Comparison of ENCODE assay signal across 7 cellular contexts in the genomic region with DNA sequence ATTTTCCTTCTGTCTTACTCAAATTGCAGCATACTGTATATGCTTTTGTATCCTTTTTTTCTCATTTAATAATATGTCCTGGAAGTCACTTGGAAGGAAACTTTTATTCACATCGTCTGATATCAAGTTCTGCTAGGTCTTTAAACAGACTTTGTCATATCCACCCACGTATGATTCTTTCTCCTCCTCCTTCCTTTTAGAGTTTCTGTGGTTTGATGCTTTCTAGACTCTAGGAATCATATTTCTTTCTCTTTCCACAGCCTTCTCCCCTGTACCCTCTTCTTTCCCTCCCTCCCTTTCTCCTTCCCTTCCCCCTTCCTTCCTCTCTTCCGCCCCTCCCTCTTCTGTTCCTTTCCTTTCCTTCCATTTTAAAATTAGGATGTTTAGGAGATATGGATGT. TPM values are rescaled to one million over a fixed set of nuclear protein-coding genes. Genes with fewer than 3 reads are reported as not detected.
DNase-seq lines count a peak whose midpoint lies in the region; ATAC-seq and TF ChIP-seq lines count a peak whose summit lies in the region.
"Not testable (repeated sequence)": the region's sequence is repeated elsewhere in the genome, so short reads cannot be mapped to it uniquely, and the experiment has no call there.

No MANE protein-coding gene starts in this region.

- intact Hi-C loops in CD8-positive, alpha-beta T cell (cut with DNase I, micrococcal nuclease); naive thymus-derived CD4-positive, alpha-beta T cell (cut with micrococcal nuclease): not testable (repeated sequence)

- H3K27me3 Mint-ChIP-seq in CD8-positive, alpha-beta T cell (ENCODE audit: low read depth); T-cell; activated T-cell treated with anti-CD3 and anti-CD28 coated beads, Interleukin-2, amount 50 U/mL, for 24 hours; activated naive CD8-positive, alpha-beta T cell treated with anti-CD3 and anti-CD28 coated beads, Interleukin-2, amount 10 ng/mL, durations not matched to agents 7 days and 5 days; naive thymus-derived CD4-positive, alpha-beta T cell: not testable (repeated sequence)

- peaks cover 50% of the 10 kb centered on the region for H3K36me3 Mint-ChIP-seq in CD8-positive, alpha-beta T cell
- peaks cover 45% of the 10 kb centered on the region for H3K36me3 Mint-ChIP-seq in T-cell
- H3K36me3 Mint-ChIP-seq in activated T-cell treated with anti-CD3 and anti-CD28 coated beads, Interleukin-2, amount 50 U/mL, for 24 hours (ENCODE audit: low read depth) = peaks cover 84% of the 10 kb centered on the region
- peaks cover 36% of the 10 kb centered on the region for H3K36me3 Mint-ChIP-seq in activated naive CD8-positive, alpha-beta T cell treated with anti-CD3 and anti-CD28 coated beads, Interleukin-2, amount 10 ng/mL, durations not matched to agents 7 days and 5 days
- peaks cover 12 to 36% (median 34%) of the 10 kb centered on the region in 5 donors for H3K36me3 Mint-ChIP-seq in naive thymus-derived CD4-positive, alpha-beta T cell
- peaks cover 91% of the 10 kb centered on the region for H3K36me3 Mint-ChIP-seq in stimulated activated effector memory CD8-positive, alpha-beta T cell treated with anti-CD3 and anti-CD28 coated beads, Interleukin-12 subunit alpha, Interleukin-12 subunit beta, amount 100 ng/mL, for 72 hours

- H3K4me1 Mint-ChIP-seq in CD8-positive, alpha-beta T cell (ENCODE audit: low read depth) = peaks cover 67% of the 10 kb centered on the region
- peaks cover 65 to 75% (median 66%) of the 10 kb centered on the region in 3 donors for H3K4me1 Mint-ChIP-seq in T-cell
- peaks cover 69% of the 10 kb centered on the region for H3K4me1 Mint-ChIP-seq in activated T-cell treated with anti-CD3 and anti-CD28 coated beads, Interleukin-2, amount 50 U/mL, for 24 hours (ENCODE audit: low read depth)
- peaks cover 45% of the 10 kb centered on the region for H3K4me1 Mint-ChIP-seq in activated naive CD8-positive, alpha-beta T cell treated with anti-CD3 and anti-CD28 coated beads, Interleukin-2, amount 10 ng/mL, durations not matched to agents 7 days and 5 days
- peaks cover 26 to 81% (median 72%) of the 10 kb centered on the region in 7 donors for H3K4me1 Mint-ChIP-seq in naive thymus-derived CD4-positive, alpha-beta T cell
- H3K4me1 Mint-ChIP-seq in stimulated activated effector memory CD8-positive, alpha-beta T cell treated with anti-CD3 and anti-CD28 coated beads, Interleukin-12 subunit alpha, Interleukin-12 subunit beta, amount 100 ng/mL, for 72 hours = peaks cover 30% of the 10 kb centered on the region

- H3K4me1 ChIP-seq in CD8-positive, alpha-beta T cell (ENCODE audit: insufficient read depth, low read length) = peaks cover 30% of the 10 kb centered on the region
- H3K4me1 ChIP-seq in naive thymus-derived CD4-positive, alpha-beta T cell (ENCODE audit: control insufficient read depth in 2 of 2, insufficient read depth in 2 of 2, low read length in 2 of 2) = peaks cover 0 to 26% of the 10 kb centered on the region in 2 donors

- not testable (repeated sequence) for DNase-seq in CD8-positive, alpha-beta T cell; T-cell; activated T-cell treated with anti-CD3 and anti-CD28 coated beads, Interleukin-2, amount 50 U/mL, for 24 hours; activated naive CD8-positive, alpha-beta T cell treated with anti-CD3 and anti-CD28 coated beads, Interleukin-2, amount 10 ng/mL, durations not matched to agents 7 days and 5 days; naive thymus-derived CD4-positive, alpha-beta T cell; stimulated activated effector memory CD8-positive, alpha-beta T cell treated with anti-CD3 and anti-CD28 coated beads, Interleukin-12 subunit alpha, Interleukin-12 subunit beta, amount 100 ng/mL, for 72 hours (ENCODE audit: low spot score in 2 of 2)
- DNase-seq in fibroblast of mammary gland (ENCODE audit: low read depth) = peak; percentile 11

- POLR2A ChIA-PET in CD8-positive, alpha-beta T cell (lab: Charles Lee) = interaction anchor here (0.6 kb wide), 1 partner anchor 40 kb away, joined by 3 read pairs; no protein-coding TSS in a partner anchor
- POLR2A ChIA-PET in T-cell (lab: Charles Lee); activated naive CD8-positive, alpha-beta T cell treated with anti-CD3 and anti-CD28 coated beads, Interleukin-2, amount 10 ng/mL, durations not matched to agents 7 days and 5 days (lab: Charles Lee); naive thymus-derived CD4-positive, alpha-beta T cell (lab: Charles Lee): not testable (repeated sequence)

- TF ChIP-seq CTCF in CD8-positive, alpha-beta T cell (IDR thresholded peaks at IDR 0.05); fibroblast of mammary gland (conservative IDR thresholded peaks at IDR 0.05; ENCODE audit: control insufficient read depth, insufficient read depth, low read depth, low read length): not testable (repeated sequence)

- H3K9me3 ChIP-seq in CD8-positive, alpha-beta T cell (ENCODE audit: low read length); naive thymus-derived CD4-positive, alpha-beta T cell (ENCODE audit: control insufficient read depth in 2 of 3, low read length in 3 of 3): not testable (repeated sequence)

- not testable (repeated sequence) for H3K4me3 ChIP-seq in CD8-positive, alpha-beta T cell (ENCODE audit: low read depth, low read length); fibroblast of mammary gland (ENCODE audit: control insufficient read depth, low read depth, low read length); naive thymus-derived CD4-positive, alpha-beta T cell (ENCODE audit: low read length)

- not testable (repeated sequence) for H3K27ac ChIP-seq in CD8-positive, alpha-beta T cell (ENCODE audit: low read depth, low read length); naive thymus-derived CD4-positive, alpha-beta T cell (ENCODE audit: low read depth, low read length)

- peak overlapping the region; percentile 67 for H3K27ac Mint-ChIP-seq in CD8-positive, alpha-beta T cell
- H3K27ac Mint-ChIP-seq in T-cell = peak overlapping the region; percentile 1 to 7
- H3K27ac Mint-ChIP-seq in activated T-cell treated with anti-CD3 and anti-CD28 coated beads, Interleukin-2, amount 50 U/mL, for 24 hours = peak overlapping the region; percentile 65
- H3K27ac Mint-ChIP-seq in activated naive CD8-positive, alpha-beta T cell treated with anti-CD3 and anti-CD28 coated beads, Interleukin-2, amount 10 ng/mL, durations not matched to agents 7 days and 5 days = peak overlapping the region; percentile 28
- H3K27ac Mint-ChIP-seq in naive thymus-derived CD4-positive, alpha-beta T cell = peak overlapping the region in 8 of 9 donors; percentile 32 to 91 (median 60)
- peak overlapping the region; percentile 39 for H3K27ac Mint-ChIP-seq in stimulated activated effector memory CD8-positive, alpha-beta T cell treated with anti-CD3 and anti-CD28 coated beads, Interleukin-12 subunit alpha, Interleukin-12 subunit beta, amount 100 ng/mL, for 72 hours

- H3K4me3 Mint-ChIP-seq in CD8-positive, alpha-beta T cell; T-cell; activated T-cell treated with anti-CD3 and anti-CD28 coated beads, Interleukin-2, amount 50 U/mL, for 24 hours; activated naive CD8-positive, alpha-beta T cell treated with anti-CD3 and anti-CD28 coated beads, Interleukin-2, amount 10 ng/mL, durations not matched to agents 7 days and 5 days; stimulated activated effector memory CD8-positive, alpha-beta T cell treated with anti-CD3 and anti-CD28 coated beads, Interleukin-12 subunit alpha, Interleukin-12 subunit beta, amount 100 ng/mL, for 72 hours: not testable (repeated sequence)
- H3K4me3 Mint-ChIP-seq in naive thymus-derived CD4-positive, alpha-beta T cell = peak overlapping the region in 4 of 10 donors; percentile 19 to 51 (median 25)

- CTCF ChIA-PET in CD8-positive, alpha-beta T cell (lab: Charles Lee); T-cell (lab: Charles Lee); naive thymus-derived CD4-positive, alpha-beta T cell (lab: Charles Lee): not testable (repeated sequence)

- not testable (repeated sequence) for ATAC-seq in CD8-positive, alpha-beta T cell; T-cell (replicated peaks in 1 of 4); activated naive CD8-positive, alpha-beta T cell treated with anti-CD3 and anti-CD28 coated beads, Interleukin-2, amount 10 ng/mL, durations not matched to agents 7 days and 5 days (ENCODE audit: low read depth); naive thymus-derived CD4-positive, alpha-beta T cell
- peak; percentile 46 for ATAC-seq in stimulated activated effector memory CD8-positive, alpha-beta T cell treated with anti-CD3 and anti-CD28 coated beads, Interleukin-12 subunit alpha, Interleukin-12 subunit beta, amount 100 ng/mL, for 72 hours

- not testable (repeated sequence) for H3K27me3 ChIP-seq in CD8-positive, alpha-beta T cell (ENCODE audit: insufficient read depth, low read length); naive thymus-derived CD4-positive, alpha-beta T cell (ENCODE audit: control insufficient read depth in 2 of 2, insufficient read depth in 2 of 2, low read length in 2 of 2)

- not testable (repeated sequence) for H3K9me3 Mint-ChIP-seq in CD8-positive, alpha-beta T cell; T-cell; activated T-cell treated with anti-CD3 and anti-CD28 coated beads, Interleukin-2, amount 50 U/mL, for 24 hours; activated naive CD8-positive, alpha-beta T cell treated with anti-CD3 and anti-CD28 coated beads, Interleukin-2, amount 10 ng/mL, durations not matched to agents 7 days and 5 days; naive thymus-derived CD4-positive, alpha-beta T cell; stimulated activated effector memory CD8-positive, alpha-beta T cell treated with anti-CD3 and anti-CD28 coated beads, Interleukin-12 subunit alpha, Interleukin-12 subunit beta, amount 100 ng/mL, for 72 hours

- not testable (repeated sequence) for H3K36me3 ChIP-seq in CD8-positive, alpha-beta T cell (ENCODE audit: insufficient read depth, low read length); naive thymus-derived CD4-positive, alpha-beta T cell (ENCODE audit: control insufficient read depth in 2 of 3, insufficient read depth in 3 of 3, low read length in 3 of 3)

RNA-seq across cellular contexts. Expression of a gene that starts 52.2 kb away (rescaled TPM):
- 10 to 100 TPM; 84.7 to 92.4 TPM for total RNA-seq in CD8-positive, alpha-beta T cell
- total RNA-seq in T-cell = 100 to 1,000 TPM; 139 to 216 (median 189) TPM
- 100 to 1,000 TPM; 180 to 196 TPM for total RNA-seq in activated naive CD8-positive, alpha-beta T cell treated with anti-CD3 and anti-CD28 coated beads, Interleukin-2, amount 10 ng/mL, durations not matched to agents 7 days and 5 days
- total RNA-seq in naive thymus-derived CD4-positive, alpha-beta T cell = 100 to 1,000 TPM; 139 to 221 (median 202) TPM
- 10 to 100 TPM; 60.3 to 75.1 TPM for polyA plus RNA-seq in naive thymus-derived CD4-positive, alpha-beta T cell

Comparison
In these comparisons a context has a peak if more than half of its experiments do, and no peak if none do; other contexts are left out.
1. H3K27ac Mint-ChIP-seq: peak in every context shown above with its lines; median percentile 67 in CD8-positive, alpha-beta T cell; 65 in activated T-cell treated with anti-CD3 and anti-CD28 coated beads, Interleukin-2, amount 50 U/mL, for 24 hours; 60 in naive thymus-derived CD4-positive, alpha-beta T cell; 39 in stimulated activated effector memory CD8-positive, alpha-beta T cell treated with anti-CD3 and anti-CD28 coated beads, Interleukin-12 subunit alpha, Interleukin-12 subunit beta, amount 100 ng/mL, for 72 hours; 28 in activated naive CD8-positive, alpha-beta T cell treated with anti-CD3 and anti-CD28 coated beads, Interleukin-2, amount 10 ng/mL, durations not matched to agents 7 days and 5 days; 4 in T-cell.